ENCODE assay signal across 2 cellular contexts in genomic region chr19:3804429-3804828, GRCh38.
TF ChIP-seq lines count a peak whose summit lies in the region.

No MANE protein-coding gene starts in this region.

TF ChIP-seq in HEK293, 187 proteins besides CTCF, POLR2A, EP300 and RAD21:
- TF ChIP-seq ZIC2 (tag by site-specific recombination; IDR thresholded peaks at IDR 0.05) = 0 out of 2 replicates have a peak, but pooled peaks have one; percentile 11
- TF ChIP-seq ZNF76 (tag by site-specific recombination; IDR thresholded peaks at IDR 0.05; ENCODE audit: borderline replicate concordance, low read depth) = no peak

TF ChIP-seq in H1, 55 proteins besides CTCF, POLR2A, EP300 and RAD21:
- TF ChIP-seq, protein P1, sequence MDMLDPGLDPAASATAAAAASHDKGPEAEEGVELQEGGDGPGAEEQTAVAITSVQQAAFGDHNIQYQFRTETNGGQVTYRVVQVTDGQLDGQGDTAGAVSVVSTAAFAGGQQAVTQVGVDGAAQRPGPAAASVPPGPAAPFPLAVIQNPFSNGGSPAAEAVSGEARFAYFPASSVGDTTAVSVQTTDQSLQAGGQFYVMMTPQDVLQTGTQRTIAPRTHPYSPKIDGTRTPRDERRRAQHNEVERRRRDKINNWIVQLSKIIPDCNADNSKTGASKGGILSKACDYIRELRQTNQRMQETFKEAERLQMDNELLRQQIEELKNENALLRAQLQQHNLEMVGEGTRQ (IDR thresholded peaks at IDR 0.05; ENCODE audit: low read length) = no peak
- TF ChIP-seq CHD2 (IDR thresholded peaks at IDR 0.05; ENCODE audit: low read length) (no peak), SIN3A (conservative IDR thresholded peaks at IDR 0.05 in 1 of 2, IDR thresholded peaks at IDR 0.05 in 1 of 2; ENCODE audit: low read depth in 1 of 2, low read length in 2 of 2) (no peak), SUZ12 (IDR thresholded peaks at IDR 0.05; ENCODE audit: low read length) (no peak), SIRT6 (IDR thresholded peaks at IDR 0.05; ENCODE audit: low read length) (no peak), SP1 (IDR thresholded peaks at IDR 0.05; ENCODE audit: low read depth, low read length) (no peak), SAP30 (IDR thresholded peaks at IDR 0.05; ENCODE audit: insufficient read depth, insufficient replicate concordance, low read length) (no peak), TAF7 (optimal IDR thresholded peaks at IDR 0.05; ENCODE audit: borderline replicate concordance, low read depth, low read length) (no peak), YY1 (IDR thresholded peaks at IDR 0.05; ENCODE audit: low read depth, low read length) (no peak), KDM1A (IDR thresholded peaks at IDR 0.05; ENCODE audit: borderline replicate concordance, low read length) (no peak), CTBP2 (IDR thresholded peaks at IDR 0.05; ENCODE audit: borderline replicate concordance, insufficient read depth, insufficient read length, low read length) (no peak), KDM5A (IDR thresholded peaks at IDR 0.05; ENCODE audit: low read length) (no peak), E2F6 (IDR thresholded peaks at IDR 0.05) (no peak), ZNF274 (IDR thresholded peaks at IDR 0.05; ENCODE audit: borderline replicate concordance, extremely low read depth, low read length) (no peak), CEBPB (IDR thresholded peaks at IDR 0.05; ENCODE audit: low read depth, low read length) (no peak), HDAC6 (IDR thresholded peaks at IDR 0.05; ENCODE audit: low read depth, low read length) (no peak), EZH2 (IDR thresholded peaks at IDR 0.05; ENCODE audit: low read depth, low read length, severe bottlenecking) (no peak)
